ENCODE assay signal across 8 cellular contexts in the genomic region with DNA sequence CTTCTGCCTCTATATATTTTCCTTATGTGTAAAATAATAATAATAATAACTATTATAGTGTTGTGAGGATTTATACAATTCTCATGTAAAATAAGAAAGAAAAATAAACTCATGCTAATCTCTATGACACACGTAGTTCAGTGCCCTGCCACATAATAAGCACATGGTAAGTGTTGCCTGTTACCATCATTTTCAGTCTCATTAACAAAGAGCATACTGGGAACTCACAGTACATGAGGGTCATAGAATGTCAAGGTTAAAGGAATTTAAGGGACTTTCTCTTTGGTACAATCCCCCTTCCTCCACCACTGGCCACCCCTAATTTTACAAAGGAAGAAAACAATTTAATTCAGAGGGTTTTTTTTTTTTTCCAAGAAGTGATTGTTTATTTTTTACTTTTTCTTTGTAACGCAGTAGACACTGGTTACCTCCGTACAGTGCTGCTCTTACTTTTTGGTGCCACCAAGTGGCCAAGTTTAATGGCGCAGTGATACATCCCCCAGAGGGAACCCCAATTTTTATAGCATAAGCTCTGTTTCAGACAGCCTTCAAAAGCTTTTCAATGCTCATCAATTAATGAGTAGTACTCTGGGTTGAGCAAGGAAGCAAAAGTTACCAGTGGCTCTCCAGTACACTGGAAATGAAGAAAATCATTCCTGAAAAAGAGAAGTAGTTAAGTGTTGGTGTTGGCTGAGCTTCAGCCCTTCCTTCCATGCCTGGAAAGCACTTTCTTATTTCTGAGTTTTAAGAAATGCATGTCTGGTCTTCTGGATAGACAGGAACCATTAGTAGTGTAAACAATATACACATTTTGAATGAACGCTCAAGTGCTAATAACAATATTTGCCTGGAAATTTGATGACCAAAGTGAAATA.
DNase-seq lines count a peak whose midpoint lies in the region; ATAC-seq and TF ChIP-seq lines count a peak whose summit lies in the region.

No MANE protein-coding gene starts in this region.

- ATAC-seq in GM19324 (IDR thresholded peaks at IDR 0.05; ENCODE audit: low FRiP score, unreplicated experiment), result peak; percentile 85
- ATAC-seq in HG03378 (IDR thresholded peaks at IDR 0.05; ENCODE audit: unreplicated experiment), result peak; percentile 92

- H3K9me2 ChIP-seq in hepatocyte (replicated peaks; ENCODE audit: insufficient read depth), result no peaks in the 10 kb centered on the region

- H3K36me3 Mint-ChIP-seq in activated naive CD8-positive, alpha-beta T cell, result peaks cover 4% of the 10 kb centered on the region

- H3K4me3 Mint-ChIP-seq in activated naive CD8-positive, alpha-beta T cell, result no peak overlapping the region

- H3K9me3 Mint-ChIP-seq in activated naive CD8-positive, alpha-beta T cell (ENCODE audit: low read depth), result peaks cover 3% of the 10 kb centered on the region

- peak overlapping the region; percentile 55 for H3K4me2 ChIP-seq in hepatocyte

- H3K79me2 ChIP-seq in hepatocyte, result no peaks in the 10 kb centered on the region

- no peak overlapping the region for H2AFZ ChIP-seq in hepatocyte

- H3K4me1 ChIP-seq in SJCRH30 (no peaks in the 10 kb centered on the region), hepatocyte (ENCODE audit: insufficient read depth) (no peaks in the 10 kb centered on the region)

- 27% methylated on average over 5 of the region's 5 CpGs for WGBS in hepatocyte (ENCODE audit: low lambda C conversion rate, missing lambda C conversion rate)

- DNase-seq in COLO668 (lab: John Stamatoyannopoulos, UW; ENCODE audit: unreplicated experiment) (peak; percentile 12), SJCRH30 (peak; percentile 43 to 75), hepatocyte (ENCODE audit: low spot score) (peak; percentile 69), OCI-M2 (lab: John Stamatoyannopoulos, UW; ENCODE audit: unreplicated experiment) (no peak)
- DNase-seq in stimulated activated CD4-positive, alpha-beta T cell treated with anti-CD3 and anti-CD28 coated beads, Interleukin-1b, Interleukin-23, amount 100 ng/mL, for 1 hour (ENCODE audit: low read depth in 2 of 2), result peak; percentile 8 to 37

- H3K9me3 ChIP-seq in SJCRH30 (replicated peaks) (no peaks in the 10 kb centered on the region), hepatocyte (ENCODE audit: low read depth) (no peaks in the 10 kb centered on the region)

- no peaks in the 10 kb centered on the region for H4K20me1 ChIP-seq in hepatocyte (ENCODE audit: insufficient read depth, poor library complexity, severe bottlenecking)

- peak; percentile 79 for TF ChIP-seq CTCF in hepatocyte (IDR thresholded peaks at IDR 0.05; ENCODE audit: poor library complexity)

- H3K4me1 Mint-ChIP-seq in activated naive CD8-positive, alpha-beta T cell (ENCODE audit: low read depth), result peaks cover 47% of the 10 kb centered on the region

- H3K27ac ChIP-seq in SJCRH30 (no peak overlapping the region), hepatocyte (no peak overlapping the region)

- H3K27ac Mint-ChIP-seq in activated naive CD8-positive, alpha-beta T cell, result peak overlapping the region; percentile 22

- H3K36me3 ChIP-seq in SJCRH30 (no peaks in the 10 kb centered on the region), hepatocyte (replicated peaks; ENCODE audit: insufficient read depth, low read depth) (no peaks in the 10 kb centered on the region)

- H3K27me3 ChIP-seq in SJCRH30 (no peaks in the 10 kb centered on the region), hepatocyte (no peaks in the 10 kb centered on the region)

- H3K4me3 ChIP-seq in SJCRH30 (no peak overlapping the region), hepatocyte (no peak overlapping the region)

- peaks cover 2% of the 10 kb centered on the region for H3K27me3 Mint-ChIP-seq in activated naive CD8-positive, alpha-beta T cell
